In genomic region chr5:138533973-138534941, GRCh38 we compare ENCODE assay signal across 1 cellular context.
TF ChIP-seq lines count a peak whose summit lies in the region.

No MANE protein-coding gene starts in this region.

TF ChIP-seq in HepG2, 621 proteins besides CTCF, POLR2A, EP300 and RAD21 (continued from another document and continues in another):
- TF ChIP-seq, protein P1, sequence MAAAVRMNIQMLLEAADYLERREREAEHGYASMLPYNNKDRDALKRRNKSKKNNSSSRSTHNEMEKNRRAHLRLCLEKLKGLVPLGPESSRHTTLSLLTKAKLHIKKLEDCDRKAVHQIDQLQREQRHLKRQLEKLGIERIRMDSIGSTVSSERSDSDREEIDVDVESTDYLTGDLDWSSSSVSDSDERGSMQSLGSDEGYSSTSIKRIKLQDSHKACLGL (CRISPR knock-in tag; IDR thresholded peaks at IDR 0.05) = no peak
- TF ChIP-seq ZNF749 (CRISPR knock-in tag; IDR thresholded peaks at IDR 0.05; ENCODE audit: borderline replicate concordance) (no peak), IKZF4 (CRISPR knock-in tag; IDR thresholded peaks at IDR 0.05; ENCODE audit: borderline replicate concordance, low read depth, not compliant biosample characterization) (no peak), ZNF329 (CRISPR knock-in tag; IDR thresholded peaks at IDR 0.05; ENCODE audit: low read depth) (no peak), ATF6 (CRISPR knock-in tag; conservative IDR thresholded peaks at IDR 0.05) (no peak), NCOA1 (CRISPR knock-in tag; IDR thresholded peaks at IDR 0.05) (no peak), ZNF772 (CRISPR knock-in tag; IDR thresholded peaks at IDR 0.05) (no peak), ZFP1 (CRISPR knock-in tag; IDR thresholded peaks at IDR 0.05) (no peak), SCMH1 (CRISPR knock-in tag; IDR thresholded peaks at IDR 0.05; ENCODE audit: borderline replicate concordance) (no peak), RBM22 (optimal IDR thresholded peaks at IDR 0.05; ENCODE audit: low read length) (peak; percentile 65), ZNF614 (CRISPR knock-in tag; IDR thresholded peaks at IDR 0.05; ENCODE audit: borderline replicate concordance) (no peak), TP53 (CRISPR knock-in tag; conservative IDR thresholded peaks at IDR 0.05) (no peak), AGO2 (optimal IDR thresholded peaks at IDR 0.05; ENCODE audit: low read depth, low read length) (no peak), MIER3 (CRISPR knock-in tag; IDR thresholded peaks at IDR 0.05; ENCODE audit: borderline replicate concordance) (0 out of 2 replicates have a peak, but pooled peaks have one; percentile 2), ZFP37 (CRISPR knock-in tag; IDR thresholded peaks at IDR 0.05; ENCODE audit: borderline replicate concordance) (no peak), HOXD1 (CRISPR knock-in tag; IDR thresholded peaks at IDR 0.05) (no peak), YEATS4 (CRISPR knock-in tag; IDR thresholded peaks at IDR 0.05; ENCODE audit: borderline replicate concordance) (no peak), GTF3A (CRISPR knock-in tag; conservative IDR thresholded peaks at IDR 0.05) (no peak), TARDBP (CRISPR knock-in tag; IDR thresholded peaks at IDR 0.05) (no peak), CEBPG (CRISPR knock-in tag; IDR thresholded peaks at IDR 0.05) (peak; percentile 79), NFIB (CRISPR knock-in tag; IDR thresholded peaks at IDR 0.05; ENCODE audit: borderline replicate concordance) (no peak), PHB2 (IDR thresholded peaks at IDR 0.05; ENCODE audit: partially characterized antibody) (no peak), CBX2 (IDR thresholded peaks at IDR 0.05; ENCODE audit: low read depth, low read length) (no peak), CBX2 (CRISPR knock-in tag; IDR thresholded peaks at IDR 0.05; ENCODE audit: low read depth) (no peak), TOE1 (CRISPR knock-in tag; IDR thresholded peaks at IDR 0.05) (no peak), REPIN1 (CRISPR knock-in tag; IDR thresholded peaks at IDR 0.05; ENCODE audit: borderline replicate concordance, low read depth) (no peak), LCORL (IDR thresholded peaks at IDR 0.05) (no peak), LCORL (CRISPR knock-in tag; IDR thresholded peaks at IDR 0.05) (peak; percentile 23; the same call in 1 of the 2 replicates), HMG20B (CRISPR knock-in tag; conservative IDR thresholded peaks at IDR 0.05) (no peak), ZNF296 (CRISPR knock-in tag; conservative IDR thresholded peaks at IDR 0.05) (no peak), ZBTB37 (CRISPR knock-in tag; IDR thresholded peaks at IDR 0.05) (no peak), SOX13 (IDR thresholded peaks at IDR 0.05) (no peak), SOX13 (CRISPR knock-in tag; conservative IDR thresholded peaks at IDR 0.05 in 1 of 2, IDR thresholded peaks at IDR 0.05 in 1 of 2) (peak in 1 of 2 experiments; percentile 78; a peak in 1 of 4 replicates), ZNF75D (CRISPR knock-in tag; IDR thresholded peaks at IDR 0.05; ENCODE audit: borderline replicate concordance) (no peak), ZNF530 (CRISPR knock-in tag; IDR thresholded peaks at IDR 0.05; ENCODE audit: low read depth) (no peak), U2AF1 (optimal IDR thresholded peaks at IDR 0.05; ENCODE audit: low read depth, low read length) (no peak), MTA3 (CRISPR knock-in tag; IDR thresholded peaks at IDR 0.05) (no peak), DNMT1 (CRISPR knock-in tag; IDR thresholded peaks at IDR 0.05) (no peak), ZSCAN30 (CRISPR knock-in tag; IDR thresholded peaks at IDR 0.05) (no peak), ATM (IDR thresholded peaks at IDR 0.05; ENCODE audit: borderline replicate concordance) (no peak), FOXO1 (CRISPR knock-in tag; IDR thresholded peaks at IDR 0.05) (peak; percentile 24; the same call in 1 of the 2 replicates), ELF1 (CRISPR knock-in tag; IDR thresholded peaks at IDR 0.05) (0 out of 2 replicates have a peak, but pooled peaks have one; percentile 14), DZIP1 (CRISPR knock-in tag; IDR thresholded peaks at IDR 0.05) (no peak), ZNF121 (CRISPR knock-in tag; IDR thresholded peaks at IDR 0.05) (no peak)
- TF ChIP-seq, protein P2, sequence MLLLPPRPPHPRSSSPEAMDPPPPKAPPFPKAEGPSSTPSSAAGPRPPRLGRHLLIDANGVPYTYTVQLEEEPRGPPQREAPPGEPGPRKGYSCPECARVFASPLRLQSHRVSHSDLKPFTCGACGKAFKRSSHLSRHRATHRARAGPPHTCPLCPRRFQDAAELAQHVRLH (CRISPR knock-in tag; IDR thresholded peaks at IDR 0.05; ENCODE audit: borderline replicate concordance, low read depth) = no peak
- TF ChIP-seq, protein P3, sequence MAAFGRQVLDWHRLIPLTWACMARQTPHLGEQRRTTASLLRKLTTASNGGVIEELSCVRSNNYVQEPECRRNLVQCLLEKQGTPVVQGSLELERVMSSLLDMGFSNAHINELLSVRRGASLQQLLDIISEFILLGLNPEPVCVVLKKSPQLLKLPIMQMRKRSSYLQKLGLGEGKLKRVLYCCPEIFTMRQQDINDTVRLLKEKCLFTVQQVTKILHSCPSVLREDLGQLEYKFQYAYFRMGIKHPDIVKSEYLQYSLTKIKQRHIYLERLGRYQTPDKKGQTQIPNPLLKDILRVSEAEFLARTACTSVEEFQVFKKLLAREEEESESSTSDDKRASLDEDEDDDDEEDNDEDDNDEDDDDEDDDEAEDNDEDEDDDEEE (CRISPR knock-in tag; IDR thresholded peaks at IDR 0.05) = no peak
- TF ChIP-seq, protein P4, sequence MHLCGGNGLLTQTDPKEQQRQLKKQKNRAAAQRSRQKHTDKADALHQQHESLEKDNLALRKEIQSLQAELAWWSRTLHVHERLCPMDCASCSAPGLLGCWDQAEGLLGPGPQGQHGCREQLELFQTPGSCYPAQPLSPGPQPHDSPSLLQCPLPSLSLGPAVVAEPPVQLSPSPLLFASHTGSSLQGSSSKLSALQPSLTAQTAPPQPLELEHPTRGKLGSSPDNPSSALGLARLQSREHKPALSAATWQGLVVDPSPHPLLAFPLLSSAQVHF (CRISPR knock-in tag; IDR thresholded peaks at IDR 0.05) = no peak
- TF ChIP-seq, protein P5, sequence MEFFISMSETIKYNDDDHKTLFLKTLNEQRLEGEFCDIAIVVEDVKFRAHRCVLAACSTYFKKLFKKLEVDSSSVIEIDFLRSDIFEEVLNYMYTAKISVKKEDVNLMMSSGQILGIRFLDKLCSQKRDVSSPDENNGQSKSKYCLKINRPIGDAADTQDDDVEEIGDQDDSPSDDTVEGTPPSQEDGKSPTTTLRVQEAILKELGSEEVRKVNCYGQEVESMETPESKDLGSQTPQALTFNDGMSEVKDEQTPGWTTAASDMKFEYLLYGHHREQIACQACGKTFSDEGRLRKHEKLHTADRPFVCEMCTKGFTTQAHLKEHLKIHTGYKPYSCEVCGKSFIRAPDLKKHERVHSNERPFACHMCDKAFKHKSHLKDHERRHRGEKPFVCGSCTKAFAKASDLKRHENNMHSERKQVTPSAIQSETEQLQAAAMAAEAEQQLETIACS (CRISPR knock-in tag; IDR thresholded peaks at IDR 0.05) = no peak
- TF ChIP-seq, protein P6, sequence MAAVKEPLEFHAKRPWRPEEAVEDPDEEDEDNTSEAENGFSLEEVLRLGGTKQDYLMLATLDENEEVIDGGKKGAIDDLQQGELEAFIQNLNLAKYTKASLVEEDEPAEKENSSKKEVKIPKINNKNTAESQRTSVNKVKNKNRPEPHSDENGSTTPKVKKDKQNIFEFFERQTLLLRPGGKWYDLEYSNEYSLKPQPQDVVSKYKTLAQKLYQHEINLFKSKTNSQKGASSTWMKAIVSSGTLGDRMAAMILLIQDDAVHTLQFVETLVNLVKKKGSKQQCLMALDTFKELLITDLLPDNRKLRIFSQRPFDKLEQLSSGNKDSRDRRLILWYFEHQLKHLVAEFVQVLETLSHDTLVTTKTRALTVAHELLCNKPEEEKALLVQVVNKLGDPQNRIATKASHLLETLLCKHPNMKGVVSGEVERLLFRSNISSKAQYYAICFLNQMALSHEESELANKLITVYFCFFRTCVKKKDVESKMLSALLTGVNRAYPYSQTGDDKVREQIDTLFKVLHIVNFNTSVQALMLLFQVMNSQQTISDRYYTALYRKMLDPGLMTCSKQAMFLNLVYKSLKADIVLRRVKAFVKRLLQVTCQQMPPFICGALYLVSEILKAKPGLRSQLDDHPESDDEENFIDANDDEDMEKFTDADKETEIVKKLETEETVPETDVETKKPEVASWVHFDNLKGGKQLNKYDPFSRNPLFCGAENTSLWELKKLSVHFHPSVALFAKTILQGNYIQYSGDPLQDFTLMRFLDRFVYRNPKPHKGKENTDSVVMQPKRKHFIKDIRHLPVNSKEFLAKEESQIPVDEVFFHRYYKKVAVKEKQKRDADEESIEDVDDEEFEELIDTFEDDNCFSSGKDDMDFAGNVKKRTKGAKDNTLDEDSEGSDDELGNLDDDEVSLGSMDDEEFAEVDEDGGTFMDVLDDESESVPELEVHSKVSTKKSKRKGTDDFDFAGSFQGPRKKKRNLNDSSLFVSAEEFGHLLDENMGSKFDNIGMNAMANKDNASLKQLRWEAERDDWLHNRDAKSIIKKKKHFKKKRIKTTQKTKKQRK (IDR thresholded peaks at IDR 0.05; ENCODE audit: low read length) = no peak
- TF ChIP-seq, protein P7, sequence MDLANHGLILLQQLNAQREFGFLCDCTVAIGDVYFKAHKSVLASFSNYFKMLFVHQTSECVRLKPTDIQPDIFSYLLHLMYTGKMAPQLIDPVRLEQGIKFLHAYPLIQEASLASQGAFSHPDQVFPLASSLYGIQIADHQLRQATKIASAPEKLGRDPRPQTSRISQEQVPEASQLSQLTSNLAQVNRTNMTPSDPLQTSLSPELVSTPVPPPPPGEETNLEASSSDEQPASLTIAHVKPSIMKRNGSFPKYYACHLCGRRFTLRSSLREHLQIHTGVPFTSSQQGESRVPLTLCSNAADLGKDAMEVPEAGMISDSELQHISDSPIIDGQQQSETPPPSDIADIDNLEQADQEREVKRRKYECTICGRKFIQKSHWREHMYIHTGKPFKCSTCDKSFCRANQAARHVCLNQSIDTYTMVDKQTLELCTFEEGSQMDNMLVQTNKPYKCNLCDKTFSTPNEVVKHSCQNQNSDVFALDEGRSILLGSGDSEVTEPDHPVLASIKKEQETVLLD (CRISPR knock-in tag; IDR thresholded peaks at IDR 0.05; ENCODE audit: low read depth) = no peak
- TF ChIP-seq, protein P8, sequence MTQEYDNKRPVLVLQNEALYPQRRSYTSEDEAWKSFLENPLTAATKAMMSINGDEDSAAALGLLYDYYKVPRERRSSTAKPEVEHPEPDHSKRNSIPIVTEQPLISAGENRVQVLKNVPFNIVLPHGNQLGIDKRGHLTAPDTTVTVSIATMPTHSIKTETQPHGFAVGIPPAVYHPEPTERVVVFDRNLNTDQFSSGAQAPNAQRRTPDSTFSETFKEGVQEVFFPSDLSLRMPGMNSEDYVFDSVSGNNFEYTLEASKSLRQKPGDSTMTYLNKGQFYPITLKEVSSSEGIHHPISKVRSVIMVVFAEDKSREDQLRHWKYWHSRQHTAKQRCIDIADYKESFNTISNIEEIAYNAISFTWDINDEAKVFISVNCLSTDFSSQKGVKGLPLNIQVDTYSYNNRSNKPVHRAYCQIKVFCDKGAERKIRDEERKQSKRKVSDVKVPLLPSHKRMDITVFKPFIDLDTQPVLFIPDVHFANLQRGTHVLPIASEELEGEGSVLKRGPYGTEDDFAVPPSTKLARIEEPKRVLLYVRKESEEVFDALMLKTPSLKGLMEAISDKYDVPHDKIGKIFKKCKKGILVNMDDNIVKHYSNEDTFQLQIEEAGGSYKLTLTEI (CRISPR knock-in tag; conservative IDR thresholded peaks at IDR 0.05) = no peak
